ENCODE assay signal across 1 cellular context in genomic region chr6:167553716-167554115, GRCh38.
A peak's percentile ranks its signal among the peaks of the same experiment; 100 is the strongest.
TF ChIP-seq lines count a peak whose summit lies in the region.

No MANE protein-coding gene starts in this region.

TF ChIP-seq in HepG2, 621 proteins besides CTCF, POLR2A, EP300 and RAD21 (continued from another document):
- TF ChIP-seq SKIL (CRISPR knock-in tag; IDR thresholded peaks at IDR 0.05; ENCODE audit: borderline replicate concordance) (no peak), ZNF512B (CRISPR knock-in tag; IDR thresholded peaks at IDR 0.05; ENCODE audit: borderline replicate concordance) (0 out of 2 replicates have a peak, but pooled peaks have one; percentile 33), THAP7 (CRISPR knock-in tag; IDR thresholded peaks at IDR 0.05) (no peak), ZNF280D (CRISPR knock-in tag; IDR thresholded peaks at IDR 0.05) (0 out of 2 replicates have a peak, but pooled peaks have one; percentile 68), MLXIP (CRISPR knock-in tag; IDR thresholded peaks at IDR 0.05; ENCODE audit: borderline replicate concordance) (no peak), MED1 (CRISPR knock-in tag; IDR thresholded peaks at IDR 0.05) (0 out of 2 replicates have a peak, but pooled peaks have one; percentile 22), ZNF781 (CRISPR knock-in tag; IDR thresholded peaks at IDR 0.05; ENCODE audit: borderline replicate concordance, not compliant biosample characterization) (peak; percentile 40), ZNF350 (CRISPR knock-in tag; IDR thresholded peaks at IDR 0.05; ENCODE audit: borderline replicate concordance, low read depth) (0 out of 2 replicates have a peak, but pooled peaks have one; percentile 9), DDIT3 (CRISPR knock-in tag; IDR thresholded peaks at IDR 0.05) (no peak), ZBTB40 (IDR thresholded peaks at IDR 0.05) (no peak), ZBTB40 (CRISPR knock-in tag; IDR thresholded peaks at IDR 0.05) (0 out of 2 replicates have a peak, but pooled peaks have one; percentile 21), STAG1 (CRISPR knock-in tag; IDR thresholded peaks at IDR 0.05) (peak; percentile 34), ATF5 (CRISPR knock-in tag; IDR thresholded peaks at IDR 0.05; ENCODE audit: low read depth) (no peak), ZNF841 (CRISPR knock-in tag; IDR thresholded peaks at IDR 0.05; ENCODE audit: borderline replicate concordance) (no peak), CREM (IDR thresholded peaks at IDR 0.05) (no peak), CREM (CRISPR knock-in tag; IDR thresholded peaks at IDR 0.05) (no peak)
